ENCODE assay signal across 9 cellular contexts in the genomic region with DNA sequence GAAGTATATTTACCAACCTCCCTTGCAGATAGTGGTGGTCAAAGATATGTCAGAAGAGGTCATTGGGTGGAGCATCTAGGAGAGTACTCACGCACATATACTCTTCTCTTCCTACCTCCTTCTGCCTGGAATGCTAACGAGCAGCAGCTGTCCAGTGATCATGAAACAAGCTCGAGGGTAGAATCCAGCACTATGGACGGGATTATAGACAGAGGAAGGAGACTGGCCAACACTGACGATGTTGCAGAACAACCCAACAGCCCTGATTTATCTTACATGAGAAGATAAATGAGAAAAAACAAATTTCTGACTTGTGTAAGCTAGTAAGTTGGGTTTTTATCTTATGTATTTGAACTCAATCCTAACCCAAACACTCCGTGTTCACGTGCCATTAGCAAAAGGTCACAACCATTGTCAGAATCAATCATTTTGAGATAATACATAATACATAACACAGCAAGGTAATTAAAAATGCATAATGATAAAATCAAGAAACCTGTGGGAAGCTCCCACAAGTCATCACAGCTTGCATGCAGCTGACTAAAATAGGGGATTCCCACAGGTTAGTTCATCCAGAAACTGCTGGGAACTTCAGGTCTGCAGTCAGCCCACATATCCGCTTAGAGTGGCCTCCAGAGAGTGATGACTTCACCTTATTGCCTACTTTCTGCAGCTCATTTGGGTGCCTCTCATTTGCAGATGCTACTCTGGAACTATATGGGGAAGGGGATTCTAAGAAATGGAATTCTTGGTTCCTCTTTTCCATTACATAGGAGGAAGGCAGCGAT. TPM values are rescaled to one million over a fixed set of nuclear protein-coding genes. Genes with fewer than 3 reads are reported as not detected.
DNase-seq lines count a peak whose midpoint lies in the region; ATAC-seq, FAIRE-seq and TF ChIP-seq lines count a peak whose summit lies in the region.
"Had no signal": no experiment of that assay in that cellular context is flagged by ENCODE, and none has a peak within 500 bp of the region (broad histone marks: within the 10 kb centered on the region; RNA-seq: fewer than 3 reads in every experiment).

No MANE protein-coding gene starts in this region.

- TF ChIP-seq POLR2A in prostate gland (IDR thresholded peaks at IDR 0.05), result no peak

- WGBS in prostate gland, result 63% methylated on average over 9 of the region's 9 CpGs

- no peak overlapping the region for H3K9ac ChIP-seq in astrocyte (ENCODE audit: low read length)

- H3K36me3 Mint-ChIP-seq in astrocyte (ENCODE audit: low read depth, unreplicated experiment) (no peaks in the 10 kb centered on the region), type B pancreatic cell (peaks cover 4% of the 10 kb centered on the region)

- H3K4me3 ChIP-seq in astrocyte (ENCODE audit: insufficient read depth, low read depth, low read length), result no peak overlapping the region
- no peak overlapping the region for H3K4me3 ChIP-seq in prostate gland

- H3K4me1 ChIP-seq in astrocyte (ENCODE audit: insufficient read depth, low read length), result no peaks in the 10 kb centered on the region
- H3K4me1 ChIP-seq in prostate gland (replicated peaks), result no peaks in the 10 kb centered on the region

- ATAC-seq in GM19397 (IDR thresholded peaks at IDR 0.05; ENCODE audit: unreplicated experiment) (peak; percentile 63), HG03108 (IDR thresholded peaks at IDR 0.05; ENCODE audit: unreplicated experiment) (peak; percentile 90)

- H3K27ac Mint-ChIP-seq in astrocyte (ENCODE audit: unreplicated experiment), result no peak overlapping the region
- H3K27ac Mint-ChIP-seq in type B pancreatic cell, result no peak overlapping the region

- H4K20me1 ChIP-seq in astrocyte (ENCODE audit: insufficient read depth, low read length), result no peaks in the 10 kb centered on the region

- FAIRE-seq in astrocyte (lab: Jason Lieb, UNC), result no peak

- DNase-seq in GM10266 (ENCODE audit: extremely low spot score), result peak; percentile 54
- DNase-seq in astrocyte (ENCODE audit: low read depth), result peak; percentile 54
- no peak for DNase-seq in UCSD-AML1 (lab: John Stamatoyannopoulos, UW; ENCODE audit: unreplicated experiment)
- DNase-seq in prostate gland (ENCODE audit: low spot score), result no peak
- DNase-seq in cerebellum (ENCODE audit: low spot score), result no peak
- DNase-seq in type B pancreatic cell (ENCODE audit: extremely low spot score, unreplicated experiment), result no peak
- DNase-seq: NCI-H2029 treated with DMSO at 0.1 percent for 48 hours had no signal

- no peaks in the 10 kb centered on the region for H3K36me3 ChIP-seq in astrocyte (ENCODE audit: insufficient read depth, low read length)
- H3K36me3 ChIP-seq in prostate gland, result no peaks in the 10 kb centered on the region

- H3K4me3 Mint-ChIP-seq in astrocyte (ENCODE audit: unreplicated experiment) (no peak overlapping the region), type B pancreatic cell (no peak overlapping the region)

- no peak overlapping the region for H2AFZ ChIP-seq in astrocyte (ENCODE audit: low read depth, low read length)

- intact Hi-C loops in prostate gland (cut with DNase I), result no loop called here

- TF ChIP-seq CTCF in GM10266 (IDR thresholded peaks at IDR 0.05; ENCODE audit: control insufficient read depth, insufficient read depth, low read depth, missing control alignments) (no peak), astrocyte (IDR thresholded peaks at IDR 0.05; ENCODE audit: insufficient read depth, low read depth, low read length) (no peak), prostate gland (IDR thresholded peaks at IDR 0.05) (no peak), type B pancreatic cell (conservative IDR thresholded peaks at IDR 0.05) (no peak)

- H3K27me3 ChIP-seq in astrocyte (ENCODE audit: insufficient read depth, low read length) (no peaks in the 10 kb centered on the region), prostate gland (replicated peaks; ENCODE audit: insufficient read depth) (no peaks in the 10 kb centered on the region)

- H3K27me3 Mint-ChIP-seq in astrocyte (ENCODE audit: low read depth, unreplicated experiment), result no peaks in the 10 kb centered on the region
- peaks cover 4% of the 10 kb centered on the region for H3K27me3 Mint-ChIP-seq in type B pancreatic cell

- H3K4me2 ChIP-seq in astrocyte (ENCODE audit: low read length), result no peak overlapping the region

- H3K4me1 Mint-ChIP-seq in astrocyte (ENCODE audit: low read depth, unreplicated experiment) (no peaks in the 10 kb centered on the region), type B pancreatic cell (ENCODE audit: unreplicated experiment) (no peaks in the 10 kb centered on the region)

- H3K27ac ChIP-seq in astrocyte (ENCODE audit: low read depth, low read length) (no peak overlapping the region), prostate gland (no peak overlapping the region)

- H3K9me3 ChIP-seq in astrocyte (ENCODE audit: insufficient read depth, low read depth, low read length) (no peaks in the 10 kb centered on the region), prostate gland (no peaks in the 10 kb centered on the region)

- H3K9me3 Mint-ChIP-seq in astrocyte (ENCODE audit: unreplicated experiment) (peaks cover 4% of the 10 kb centered on the region), type B pancreatic cell (no peaks in the 10 kb centered on the region)

- H3K79me2 ChIP-seq in astrocyte (ENCODE audit: insufficient read depth, low read length), result no peaks in the 10 kb centered on the region

RNA-seq across cellular contexts. Expression of gene STK38L, which starts 36.3 kb away (rescaled TPM):
- total RNA-seq in astrocyte, result 114 and 115 TPM in 2 replicates
- 10 to 100 TPM; 25.3 to 37.1 TPM for total RNA-seq in prostate gland
- 22.3 TPM for total RNA-seq in cerebellum
- total RNA-seq in type B pancreatic cell (ENCODE audit: low replicate concordance), result 43.1 and 75.9 TPM in 2 replicates

Comparison
In these comparisons a context has a peak if more than half of its experiments do, and no peak if none do; other contexts are left out.
1. DNase-seq: peak in GM10266 (single experiment) and astrocyte (single experiment); none in UCSD-AML1 (single experiment), prostate gland (single experiment), cerebellum (single experiment) and type B pancreatic cell (single experiment).